Comparison of ENCODE assay signal across 10 cellular contexts in the genomic region with DNA sequence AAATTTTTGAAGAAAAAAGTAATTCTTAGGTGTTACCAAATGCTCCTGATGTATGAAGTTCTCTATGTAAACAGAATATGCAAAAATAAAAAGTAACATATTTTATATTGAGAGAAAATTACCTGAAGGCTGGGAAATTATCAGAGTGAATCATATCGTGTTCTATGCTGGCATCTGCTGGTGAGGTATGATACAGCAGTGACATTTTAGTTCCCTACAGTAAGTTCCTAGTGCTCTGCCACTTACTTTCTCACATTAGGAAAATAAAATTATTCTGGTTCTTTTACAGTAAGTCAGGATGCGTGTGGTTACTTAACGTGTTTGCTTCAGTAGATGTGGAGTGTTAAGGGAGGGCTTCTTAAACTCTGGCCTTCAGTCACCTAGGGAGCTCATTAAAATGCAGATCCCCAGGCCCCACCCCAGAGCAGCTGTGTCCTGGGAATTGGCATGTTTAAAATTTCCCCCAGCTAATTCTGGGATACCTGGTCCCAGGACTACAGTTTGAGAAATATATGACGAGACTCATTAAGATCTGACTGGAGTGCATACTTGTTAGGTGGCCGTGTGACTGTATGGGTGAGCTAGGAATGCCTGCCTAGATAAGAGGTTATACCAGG. TPM values are rescaled to one million over a fixed set of nuclear protein-coding genes. Genes with fewer than 3 reads are reported as not detected.
A peak's percentile ranks its signal among the peaks of the same experiment; 100 is the strongest.
DNase-seq lines count a peak whose midpoint lies in the region; ATAC-seq and TF ChIP-seq lines count a peak whose summit lies in the region.
"Had no signal": no experiment of that assay in that cellular context is flagged by ENCODE, and none has a peak within 500 bp of the region (broad histone marks: within the 10 kb centered on the region; RNA-seq: fewer than 3 reads in every experiment).

No MANE protein-coding gene starts in this region.

- H3K36me3 ChIP-seq in Caco-2 (ENCODE audit: control insufficient read depth, insufficient read depth, low read length) (no peaks in the 10 kb centered on the region; the same call in 1 of the 2 replicates), adrenal gland (replicated peaks in 1 of 2) (peaks cover 0 to 24% of the 10 kb centered on the region in 2 donors)

- peak; percentile 88 to 92 for TF ChIP-seq CTCF in Caco-2 (IDR thresholded peaks at IDR 0.05; ENCODE audit: insufficient read depth in 1 of 2, low read depth in 1 of 2, low read length in 1 of 2, severe bottlenecking in 1 of 2, unreplicated experiment in 1 of 2)
- TF ChIP-seq CTCF in adrenal gland (IDR thresholded peaks at IDR 0.05) = peak; percentile 35 to 76 (median 71)

- no peaks in the 10 kb centered on the region for H3K27me3 Mint-ChIP-seq in Caco-2 (ENCODE audit: insufficient read depth, unreplicated experiment)
- H3K27me3 Mint-ChIP-seq: stimulated activated naive CD8-positive, alpha-beta T cell treated with anti-CD3 and anti-CD28 coated beads, Interleukin-15, Interleukin-2, amounts not matched to agents 100 ng/mL and 50 ng/mL, for 24 hours had no signal

- intact Hi-C loops in Caco-2 (cut with micrococcal nuclease; ENCODE audit: unreplicated experiment) (loop anchor here (1.0 kb wide), 2 partner anchors 25 to 105 kb away; no protein-coding TSS in a partner anchor), adrenal gland (cut with DNase I) (loop anchor here in 1 of 2 donors (2.0 kb wide), 1 partner anchor 105 kb away; no protein-coding TSS in a partner anchor)

- H3K4me3 ChIP-seq in Caco-2 (ENCODE audit: low read depth, low read length) (no peak overlapping the region), adrenal gland (no peak overlapping the region)

- H3K27me3 ChIP-seq in Caco-2 (replicated peaks; ENCODE audit: control insufficient read depth, insufficient read depth, low read length) = no peaks in the 10 kb centered on the region
- H3K27me3 ChIP-seq in adrenal gland = no peaks in the 10 kb centered on the region

- POLR2A ChIA-PET in Caco-2 (lab: Charles Lee) = no interaction called here

- no TSS peak for BruUV-seq in Caco-2 (replicated peaks; lab: Mats Ljungman, UMichigan)

- H3K36me3 Mint-ChIP-seq in Caco-2 (ENCODE audit: insufficient read depth, unreplicated experiment) = peaks cover 56% of the 10 kb centered on the region

- no peaks in the 10 kb centered on the region for H3K9me3 ChIP-seq in Caco-2
- no peaks in the 10 kb centered on the region for H3K9me3 ChIP-seq in adrenal gland (replicated peaks in 1 of 3)

- CTCF ChIA-PET in Caco-2 (lab: Charles Lee) = interaction anchor here (0.8 to 2.2 kb wide), 9 partner anchors 15 to 118 kb away, joined by 3 to 11 read pairs (median 4); no protein-coding TSS in a partner anchor

- H3K27ac ChIP-seq in adrenal gland = no peak overlapping the region
- H3K27ac ChIP-seq: epithelial cell of prostate had no signal

- WGBS in adrenal gland, 4 donors = 42 to 54% (median 46%) methylated on average over 5 of the region's 5 CpGs

- H3K9me3 Mint-ChIP-seq in Caco-2 (ENCODE audit: unreplicated experiment) = no peaks in the 10 kb centered on the region
- H3K9me3 Mint-ChIP-seq: stimulated activated naive CD8-positive, alpha-beta T cell treated with anti-CD3 and anti-CD28 coated beads, Interleukin-15, Interleukin-2, amounts not matched to agents 100 ng/mL and 50 ng/mL, for 24 hours had no signal

- no peak overlapping the region for H3K27ac Mint-ChIP-seq in Caco-2 (ENCODE audit: unreplicated experiment)
- H3K27ac Mint-ChIP-seq: stimulated activated naive CD8-positive, alpha-beta T cell treated with anti-CD3 and anti-CD28 coated beads, Interleukin-15, Interleukin-2, amounts not matched to agents 100 ng/mL and 50 ng/mL, for 24 hours had no signal

- DNase-seq in 8988T = peak; percentile 32
- peak in 1 of 2 experiments; percentile 56 for DNase-seq in Caco-2
- peak; percentile 23 for DNase-seq in MV-4-11 (lab: John Stamatoyannopoulos, UW)
- peak in 1 of 7 donors; percentile 29 for DNase-seq in adrenal gland
- peak; percentile 50 for DNase-seq in kidney tubule cell (ENCODE audit: low spot score)
- DNase-seq in stimulated activated CD8-positive, alpha-beta memory T cell treated with anti-CD3 and anti-CD28 coated beads, Interleukin-4, amount 100 ng/mL, for 48 hours = no peak

- no peak for TF ChIP-seq POLR2A in adrenal gland (IDR thresholded peaks at IDR 0.05)

- peaks cover 10% of the 10 kb centered on the region for H3K4me1 Mint-ChIP-seq in Caco-2 (ENCODE audit: low read depth, unreplicated experiment)

- ATAC-seq in GM18520 (IDR thresholded peaks at IDR 0.05; ENCODE audit: unreplicated experiment) (no peak), HG03378 (IDR thresholded peaks at IDR 0.05; ENCODE audit: unreplicated experiment) (no peak)

- H3K4me1 ChIP-seq in Caco-2 (peaks cover 14% of the 10 kb centered on the region), adrenal gland (replicated peaks in 1 of 2) (peaks cover 10 to 13% of the 10 kb centered on the region in 2 donors)

- no peak overlapping the region for H3K4me3 Mint-ChIP-seq in Caco-2 (ENCODE audit: unreplicated experiment)
- H3K4me3 Mint-ChIP-seq: stimulated activated naive CD8-positive, alpha-beta T cell treated with anti-CD3 and anti-CD28 coated beads, Interleukin-15, Interleukin-2, amounts not matched to agents 100 ng/mL and 50 ng/mL, for 24 hours had no signal

RNA-seq across cellular contexts. Expression of gene ACTR5, which starts 3.2 kb away (rescaled TPM):
- 18.2 and 20.0 TPM in 2 replicates for total RNA-seq in Caco-2 (2022)
- total RNA-seq in adrenal gland = 1 to 10 TPM; 5.5 to 8.9 (median 6.7) TPM
- 10 to 100 TPM in 1 of 3 donors, 1 to 10 TPM in 2; 5.6 to 10.5 (median 8.4) TPM for polyA plus RNA-seq in adrenal gland

RNA-seq across cellular contexts. Expression of gene SLC32A1, which starts 27.2 kb away (rescaled TPM):
- not detected in 2 replicates for total RNA-seq in Caco-2 (2022)
- not detected for total RNA-seq in adrenal gland
- polyA plus RNA-seq in adrenal gland = under 1 TPM in 1 of 3 donors, not detected in 2; 0.24 TPM

RNA-seq across cellular contexts. Expression of gene PPP1R16B, which starts 54.0 kb away (rescaled TPM):
- total RNA-seq in Caco-2 (2022) = not detected in 2 replicates
- 10 to 100 TPM in 6 of 8 donors, 1 to 10 TPM in 2; 6.4 to 18.3 (median 12.0) TPM for total RNA-seq in adrenal gland
- 1 to 10 TPM; 1.8 to 6.4 (median 4.2) TPM for polyA plus RNA-seq in adrenal gland
